Comparison of ENCODE assay signal across 10 cellular contexts in genomic region chr1:54980528-54981241, GRCh38. TPM values are rescaled to one million over a fixed set of nuclear protein-coding genes. Genes with fewer than 3 reads are reported as not detected.
DNase-seq lines count a peak whose midpoint lies in the region; ATAC-seq, FAIRE-seq and TF ChIP-seq lines count a peak whose summit lies in the region.
"Had no signal": no experiment of that assay in that cellular context is flagged by ENCODE, and none has a peak within 500 bp of the region (broad histone marks: within the 10 kb centered on the region; RNA-seq: fewer than 3 reads in every experiment).

TSS of gene TMEM61 (plus strand) at chr1:54980628. CDS start at chr1:54981066, 438 bp downstream.

- CTCF ChIA-PET in CD8-positive, alpha-beta T cell (lab: Charles Lee), result no interaction called here

- DNase-seq in GM03348 (ENCODE audit: low spot score), result peak; percentile 60
- peak; percentile 16 for DNase-seq in SW480 (ENCODE audit: low spot score)
- DNase-seq in heart right ventricle, result no peak
- DNase-seq in psoas muscle, result no peak
- no peak for DNase-seq in HTR-8/SVneo (ENCODE audit: insufficient read length, low spot score)
- DNase-seq in CD8-positive, alpha-beta T cell, result no peak
- DNase-seq in CD14-positive monocyte (ENCODE audit: low spot score), result no peak
- DNase-seq in NAMALWA (ENCODE audit: low spot score), result no peak
- DNase-seq: NCI-H2227 treated with DMSO at 0.1 percent for 48 hours had no signal

- H3K9me3 ChIP-seq in heart right ventricle (no peaks in the 10 kb centered on the region), psoas muscle (no peaks in the 10 kb centered on the region)
- no peaks in the 10 kb centered on the region for H3K9me3 ChIP-seq in CD8-positive, alpha-beta T cell (ENCODE audit: low read length)

- no peak for TF ChIP-seq CTCF in heart right ventricle (IDR thresholded peaks at IDR 0.05)
- TF ChIP-seq CTCF in psoas muscle (IDR thresholded peaks at IDR 0.05), result no peak
- no peak for TF ChIP-seq CTCF in CD8-positive, alpha-beta T cell (IDR thresholded peaks at IDR 0.05)
- TF ChIP-seq CTCF in CD14-positive monocyte (IDR thresholded peaks at IDR 0.05), result no peak

- peaks cover 2% of the 10 kb centered on the region for H3K4me1 Mint-ChIP-seq in CD8-positive, alpha-beta T cell (ENCODE audit: low read depth)
- H3K4me1 Mint-ChIP-seq in CD14-positive monocyte, result no peaks in the 10 kb centered on the region

- H3K27me3 ChIP-seq in heart right ventricle (peaks cover 0 to 49% (median 44%) of the 10 kb centered on the region in 7 donors), psoas muscle (ENCODE audit: insufficient read depth in 3 of 3, low read length in 2 of 3) (no peaks in the 10 kb centered on the region)
- H3K27me3 ChIP-seq in CD8-positive, alpha-beta T cell (ENCODE audit: insufficient read depth, low read length), result peaks cover 3% of the 10 kb centered on the region

- H3K4me1 ChIP-seq in heart right ventricle (peaks cover 0 to 9% (median 5%) of the 10 kb centered on the region in 9 donors), psoas muscle (peaks cover 10% of the 10 kb centered on the region)
- H3K4me1 ChIP-seq in CD8-positive, alpha-beta T cell (ENCODE audit: insufficient read depth, low read length), result no peaks in the 10 kb centered on the region

- H3K9me3 Mint-ChIP-seq in CD8-positive, alpha-beta T cell, result no peaks in the 10 kb centered on the region
- peaks cover 0 to 5% (median 0%) of the 10 kb centered on the region in 7 donors for H3K9me3 Mint-ChIP-seq in CD14-positive monocyte

- H3K27me3 Mint-ChIP-seq in CD8-positive, alpha-beta T cell (ENCODE audit: low read depth), result peaks cover 35% of the 10 kb centered on the region
- H3K27me3 Mint-ChIP-seq in CD14-positive monocyte (ENCODE audit: low read depth in 3 of 3), result peaks cover 50 to 55% (median 51%) of the 10 kb centered on the region in 3 donors

- WGBS in heart right ventricle, 2 donors, result 10% methylated on average over 68 to 69 of the region's 69 CpGs
- WGBS in psoas muscle, 3 donors, result 13 to 21% (median 14%) methylated on average over 38 to 68 of the region's 69 CpGs

- POLR2A ChIA-PET in CD8-positive, alpha-beta T cell (lab: Charles Lee), result no interaction called here

- FAIRE-seq in HTR-8/SVneo (lab: Jason Lieb, UNC), result no peak
- FAIRE-seq: G401.6 had no signal

- H3K36me3 ChIP-seq in heart right ventricle (no peaks in the 10 kb centered on the region), psoas muscle (ENCODE audit: insufficient read depth in 1 of 2, low read depth in 1 of 2) (no peaks in the 10 kb centered on the region)
- no peaks in the 10 kb centered on the region for H3K36me3 ChIP-seq in CD8-positive, alpha-beta T cell (ENCODE audit: insufficient read depth, low read length)

- H3K4me3 ChIP-seq in heart right ventricle (peak within 1 kb of the TSS; percentile 7 to 50 (median 44)), psoas muscle (peak within 1 kb of the TSS; percentile 74)
- no peak within 1 kb of the TSS for H3K4me3 ChIP-seq in CD8-positive, alpha-beta T cell (ENCODE audit: low read depth, low read length)

- no peak within 1 kb of the TSS for H3K27ac Mint-ChIP-seq in CD8-positive, alpha-beta T cell
- H3K27ac Mint-ChIP-seq in CD14-positive monocyte, result no peak within 1 kb of the TSS

- H3K36me3 Mint-ChIP-seq in CD8-positive, alpha-beta T cell, result no peaks in the 10 kb centered on the region
- H3K36me3 Mint-ChIP-seq in CD14-positive monocyte, result peaks cover 0 to 5% of the 10 kb centered on the region in 2 donors

- H3K4me3 Mint-ChIP-seq in CD8-positive, alpha-beta T cell, result no peak within 1 kb of the TSS
- peak within 1 kb of the TSS in 1 of 2 donors; percentile 76 for H3K4me3 Mint-ChIP-seq in CD14-positive monocyte

- peak in 6 of 8 donors; percentile 26 to 65 (median 46) for ATAC-seq in heart right ventricle
- peak; percentile 70 to 83 (median 78) for ATAC-seq in psoas muscle
- ATAC-seq in CD8-positive, alpha-beta T cell, result no peak

- H3K27ac ChIP-seq in heart right ventricle, result no peak within 1 kb of the TSS
- no peak within 1 kb of the TSS for H3K27ac ChIP-seq in psoas muscle
- H3K27ac ChIP-seq in CD8-positive, alpha-beta T cell (ENCODE audit: low read depth, low read length), result no peak within 1 kb of the TSS

- intact Hi-C loops in heart right ventricle (cut with DNase I), result no loop called here
- intact Hi-C loops in psoas muscle (cut with DNase I), result no loop called here
- intact Hi-C loops in CD8-positive, alpha-beta T cell (cut with DNase I, micrococcal nuclease), result no loop called here
- intact Hi-C loops in CD14-positive monocyte (cut with micrococcal nuclease), result no loop called here

RNA-seq across cellular contexts. Expression of gene TMEM61, which starts in this region (rescaled TPM):
- total RNA-seq in heart right ventricle (under 1 TPM in 1 of 10 donors, not detected in 9; 0.37 TPM), psoas muscle (under 1 TPM in 3 of 4 donors, not detected in 1; 0.34 to 0.54 (median 0.42) TPM)
- polyA plus RNA-seq in heart right ventricle (under 1 TPM in 1 of 2 donors, not detected in 1; 0.03 TPM), psoas muscle (under 1 TPM; 0.05 to 0.16 (median 0.11) TPM), CD14-positive monocyte (not detected)
- not detected for total RNA-seq in CD8-positive, alpha-beta T cell

Comparison
In these comparisons a context has a peak if more than half of its experiments do, and no peak if none do; other contexts are left out.
1. Peak in ATAC-seq and H3K4me3 ChIP-seq in heart right ventricle; RNA of the gene not detected or under 1 TPM.
2. Peak in ATAC-seq and H3K4me3 ChIP-seq in psoas muscle; RNA of the gene not detected or under 1 TPM.
3. DNase-seq: peak in GM03348 (single experiment) and SW480 (single experiment); none in heart right ventricle (0 of 2), psoas muscle (0 of 2), HTR-8/SVneo (single experiment), CD8-positive, alpha-beta T cell (0 of 7), CD14-positive monocyte (single experiment) and NAMALWA (single experiment).